ENCODE assay signal across 1 cellular context in the genomic region with DNA sequence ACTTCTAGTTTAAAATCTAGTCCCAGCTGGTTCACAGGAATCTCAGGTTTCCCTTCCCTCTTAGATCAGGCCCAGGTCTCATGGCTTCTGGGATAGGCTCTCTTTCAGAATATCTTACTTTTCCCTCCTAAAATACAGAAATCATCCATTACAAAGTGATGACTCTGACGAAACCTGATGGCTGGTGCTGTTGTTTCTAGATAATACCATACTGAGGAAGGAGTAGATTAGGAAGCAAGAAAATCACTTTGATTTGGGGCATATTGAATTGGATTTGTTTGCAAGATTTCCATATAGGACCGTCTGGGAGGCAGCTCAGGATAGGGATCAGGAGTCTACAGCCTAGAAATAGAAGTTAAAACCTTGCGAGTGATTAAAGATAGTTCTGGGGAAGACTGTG.
TF ChIP-seq lines count a peak whose summit lies in the region.

No MANE protein-coding gene starts in this region.

TF ChIP-seq in HCT116, 20 proteins besides CTCF, POLR2A, EP300 and RAD21 (continued from another document):
- TF ChIP-seq ATF3 (IDR thresholded peaks at IDR 0.05) (no peak), ZBTB33 (IDR thresholded peaks at IDR 0.05; ENCODE audit: extremely low read depth, insufficient replicate concordance, low read length) (no peak), SRF (IDR thresholded peaks at IDR 0.05; ENCODE audit: low read depth) (no peak)
